8 cellular contexts compared by ENCODE assay signal in genomic region chr9:113379829-113380210, GRCh38. TPM values are rescaled to one million over a fixed set of nuclear protein-coding genes. Genes with fewer than 3 reads are reported as not detected.
A peak's percentile ranks its signal among the peaks of the same experiment; 100 is the strongest.
DNase-seq lines count a peak whose midpoint lies in the region; ATAC-seq, FAIRE-seq and TF ChIP-seq lines count a peak whose summit lies in the region.
"Not testable (repeated sequence)": the region's sequence is repeated elsewhere in the genome, so short reads cannot be mapped to it uniquely, and the experiment has no call there.
"Had no signal": no experiment of that assay in that cellular context is flagged by ENCODE, and none has a peak within 500 bp of the region (broad histone marks: within the 10 kb centered on the region; RNA-seq: fewer than 3 reads in every experiment).

No MANE protein-coding gene starts in this region.

- peaks cover 75% of the 10 kb centered on the region for H3K4me1 ChIP-seq in body of pancreas
- peaks cover 86% of the 10 kb centered on the region for H3K4me1 ChIP-seq in HepG2 (ENCODE audit: insufficient read depth, low read length)
- not testable (repeated sequence) for H3K4me1 ChIP-seq in small intestine (ENCODE audit: control insufficient read depth in 2 of 2, insufficient read depth in 1 of 2, low read depth in 1 of 2, low read length in 1 of 2)
- peaks cover 3 to 53% (median 35%) of the 10 kb centered on the region in 4 donors for H3K4me1 ChIP-seq in transverse colon

- not testable (repeated sequence) for H3K36me3 ChIP-seq in body of pancreas (replicated peaks in 1 of 2; ENCODE audit: insufficient read depth in 1 of 2, low read depth in 2 of 2); HepG2 (replicated peaks in 1 of 2; ENCODE audit: control insufficient read depth in 1 of 2, insufficient read depth in 2 of 2, low read length in 2 of 2); small intestine (ENCODE audit: control insufficient read depth in 2 of 2, insufficient read depth in 2 of 2, low read length in 2 of 2); transverse colon

- H4K20me1 ChIP-seq in HepG2 (ENCODE audit: insufficient read depth, low read length): not testable (repeated sequence)

- H3K9me3 Mint-ChIP-seq in IgD-negative memory B cell, nephron progenitor cell: not testable (repeated sequence)

- TF ChIP-seq CTCF in body of pancreas (IDR thresholded peaks at IDR 0.05); HepG2 (CRISPR knock-in tag; IDR thresholded peaks at IDR 0.05); nephron progenitor cell (IDR thresholded peaks at IDR 0.05); transverse colon (IDR thresholded peaks at IDR 0.05): not testable (repeated sequence)

- FAIRE-seq in HepG2 (lab: Jason Lieb, UNC); small intestine (lab: Jason Lieb, UNC): not testable (repeated sequence)

- POLR2A ChIA-PET in HepG2 (lab: Yijun Ruan, JAX): interaction anchor here (0.9 to 1.3 kb wide), 3 partner anchors 8 to 19 kb away, joined by 3 to 4 read pairs (median 4); no protein-coding TSS in a partner anchor

- peak; percentile 24 for DNase-seq in OCI-M1 (lab: John Stamatoyannopoulos, UW)
- DNase-seq in body of pancreas; HepG2 (ENCODE audit: low spot score); nephron progenitor cell; small intestine; transverse colon: not testable (repeated sequence)

- H3K9me3 ChIP-seq in body of pancreas; HepG2 (ENCODE audit: low read length); small intestine (ENCODE audit: control insufficient read depth, low read depth); transverse colon: not testable (repeated sequence)

- not testable (repeated sequence) for ATAC-seq in body of pancreas, HepG2

- WGBS in body of pancreas, 2 donors: 50 to 51% methylated on average over 2 of the region's 2 CpGs
- WGBS in HepG2 (ENCODE audit: low lambda C conversion rate): 2% methylated on average over 2 of the region's 2 CpGs
- 17 to 61% (median 53%) methylated on average over 2 of the region's 2 CpGs for WGBS in small intestine, 3 donors
- 53 to 75% methylated on average over 2 of the region's 2 CpGs for WGBS in transverse colon (ENCODE audit: low coverage in 1 of 2), 2 donors

- H2AFZ ChIP-seq in HepG2 (ENCODE audit: low read length): not testable (repeated sequence)

- not testable (repeated sequence) for BruUV-seq in HepG2 (replicated peaks; lab: Mats Ljungman, UMichigan)

- TF ChIP-seq RAD21 in HepG2 (CRISPR knock-in tag; IDR thresholded peaks at IDR 0.05): not testable (repeated sequence)

- peak overlapping the region; percentile 91 for H3K4me2 ChIP-seq in HepG2 (ENCODE audit: low read depth, low read length)

- peak overlapping the region; percentile 72 to 99 (median 98) for H3K27ac ChIP-seq in body of pancreas
- peak overlapping the region; percentile 83 for H3K27ac ChIP-seq in HepG2 (ENCODE audit: extremely low read length, insufficient read depth, low read length)
- peak overlapping the region; percentile 33 to 63 for H3K27ac ChIP-seq in small intestine (ENCODE audit: low read depth in 1 of 2, low read length in 1 of 2)
- peak overlapping the region; percentile 86 to 91 (median 88) for H3K27ac ChIP-seq in transverse colon

- H3K4me1 Mint-ChIP-seq in IgD-negative memory B cell (peaks cover 10 to 20% (median 18%) of the 10 kb centered on the region in 3 donors), nephron progenitor cell (peaks cover 30% of the 10 kb centered on the region)

- not testable (repeated sequence) for H3K27me3 ChIP-seq in body of pancreas; HepG2 (ENCODE audit: control insufficient read depth in 1 of 2, insufficient read depth in 2 of 2, low read length in 2 of 2); small intestine (ENCODE audit: control insufficient read depth in 2 of 2, insufficient read depth in 2 of 2, low read length in 2 of 2); transverse colon

- not testable (repeated sequence) for H3K4me3 ChIP-seq in body of pancreas; small intestine (ENCODE audit: low read depth in 1 of 2, low read length in 2 of 2); transverse colon
- H3K4me3 ChIP-seq in HepG2 (replicated peaks in 1 of 3; ENCODE audit: insufficient read depth in 1 of 3, low read depth in 2 of 3, low read length in 3 of 3): peak overlapping the region in 2 of 3 experiments; percentile 25 to 43; a peak in 2 of 6 replicates

- H3K4me3 Mint-ChIP-seq in IgD-negative memory B cell: peak overlapping the region in 1 of 4 donors; percentile 50
- not testable (repeated sequence) for H3K4me3 Mint-ChIP-seq in nephron progenitor cell

- in situ Hi-C loops in HepG2 (cut with HindIII; ENCODE audit: extremely low pct_ligation_motif_present, low pct_unique_long_range_greater_than_20kb); transverse colon (cut with MboI; ENCODE audit: low pct_ligation_motif_present in 1 of 4, low pct_unique_long_range_greater_than_20kb in 1 of 4, low sequenced_read_pairs in 3 of 4): not testable (repeated sequence)

- H3K27ac Mint-ChIP-seq in IgD-negative memory B cell: peak overlapping the region in 2 of 3 donors; percentile 22 to 93
- peak overlapping the region; percentile 43 for H3K27ac Mint-ChIP-seq in nephron progenitor cell

- CTCF ChIA-PET in HepG2 (lab: Yijun Ruan, JAX; ENCODE audit: low intra/inter-chr PET ratio, low total read pairs): not testable (repeated sequence)

- peaks cover 15% of the 10 kb centered on the region for H3K79me2 ChIP-seq in HepG2 (ENCODE audit: insufficient read depth, low read length)

- peak overlapping the region; percentile 39; the same call in 1 of the 2 replicates for H3K9ac ChIP-seq in HepG2 (ENCODE audit: insufficient read depth, low read depth, low read length)

- H3K27me3 Mint-ChIP-seq in IgD-negative memory B cell; nephron progenitor cell (ENCODE audit: low read depth, poor library complexity): not testable (repeated sequence)

- intact Hi-C loops in body of pancreas (cut with DNase I); HepG2 (cut with micrococcal nuclease; ENCODE audit: unreplicated experiment); transverse colon (cut with DNase I; ENCODE audit: low total_unique reads): not testable (repeated sequence)

- TF ChIP-seq EP300 in HepG2 (IDR thresholded peaks at IDR 0.05; ENCODE audit: low read depth in 2 of 2, low read length in 2 of 2); HepG2 (CRISPR knock-in tag; IDR thresholded peaks at IDR 0.05; ENCODE audit: borderline replicate concordance); transverse colon (IDR thresholded peaks at IDR 0.05; ENCODE audit: low read depth): not testable (repeated sequence)

- not testable (repeated sequence) for TF ChIP-seq POLR2A in body of pancreas (IDR thresholded peaks at IDR 0.05); HepG2 (IDR thresholded peaks at IDR 0.05; ENCODE audit: insufficient read depth in 1 of 2, low read depth in 2 of 2, low read length in 2 of 2); transverse colon (IDR thresholded peaks at IDR 0.05)

- H3K36me3 Mint-ChIP-seq in IgD-negative memory B cell; nephron progenitor cell (ENCODE audit: low read depth): not testable (repeated sequence)

RNA-seq across cellular contexts. Expression of gene HDHD3, which starts 3.0 kb away (rescaled TPM):
- polyA plus RNA-seq in IgD-negative memory B cell (48.0 TPM), HepG2 (2011; rRNA removed) (38.5 and 52.1 TPM in 2 replicates), small intestine (100 to 1,000 TPM in 2 of 3 donors, 10 to 100 TPM in 1; 96.9 to 370 (median 249) TPM)
- total RNA-seq in body of pancreas (10 to 100 TPM; 38.9 to 51.9 TPM), HepG2 (2016; rRNA removed; fragmentation: Illumina TruSeq; extraction: Trizol) (23.0 and 23.1 TPM in 2 replicates), transverse colon (100 to 1,000 TPM; 156 to 269 (median 237) TPM)
- 9.0 and 12.1 TPM in 2 replicates for total RNA-seq in HepG2 (2016; cell fraction: cytosol; rRNA removed; fragmentation: Illumina TruSeq; extraction: Trizol; ENCODE audit: low read depth)
- total RNA-seq in HepG2 (2016; cell fraction: insoluble cytoplasmic fraction; rRNA removed; fragmentation: Illumina TruSeq; extraction: Trizol): 24.5 and 26.6 TPM in 2 replicates
- total RNA-seq in HepG2 (2016; cell fraction: membrane; rRNA removed; fragmentation: Illumina TruSeq; extraction: Trizol): 14.8 and 21.9 TPM in 2 replicates
- 20.3 and 23.2 TPM in 2 replicates for total RNA-seq in HepG2 (2016; cell fraction: nucleus; rRNA removed; fragmentation: Illumina TruSeq; extraction: Trizol)
- 42.5 and 45.1 TPM in 2 replicates for polyA plus RNA-seq in HepG2 (2011; cell fraction: cytosol; rRNA removed)
- polyA plus RNA-seq in HepG2 (2011; cell fraction: nucleus; rRNA removed): 48.3 and 66.3 TPM in 2 replicates
- 22.4 and 28.2 TPM in 2 replicates for polyA plus RNA-seq in HepG2 (2012)
- polyA plus RNA-seq in HepG2 (2016; cell fraction: cytosol; fragmentation: Illumina TruSeq; extraction: Trizol; ENCODE audit: low read depth): 3.9 and 7.9 TPM in 2 replicates
- polyA plus RNA-seq in HepG2 (2016; cell fraction: insoluble cytoplasmic fraction; fragmentation: Illumina TruSeq; extraction: Trizol; ENCODE audit: low read depth): 21.1 and 26.6 TPM in 2 replicates
- 9.6 and 14.6 TPM in 2 replicates for polyA plus RNA-seq in HepG2 (2016; cell fraction: membrane; fragmentation: Illumina TruSeq; extraction: Trizol; ENCODE audit: low read depth)
- 59.1 and 62.1 TPM in 2 replicates for polyA plus RNA-seq in HepG2 (2016; cell fraction: nucleus; fragmentation: Illumina TruSeq; extraction: Trizol; ENCODE audit: insufficient read depth, low read depth)
- 23.3 and 44.1 TPM in 2 replicates for polyA minus RNA-seq in HepG2 (2011; rRNA and poly(A)+ RNA removed; ENCODE audit: low replicate concordance)
- polyA minus RNA-seq in HepG2 (2011; cell fraction: cytosol; rRNA and poly(A)+ RNA removed): 15.5 and 15.6 TPM in 2 replicates
- 18.0 and 26.0 TPM in 2 replicates for polyA minus RNA-seq in HepG2 (2011; cell fraction: nucleus; rRNA and poly(A)+ RNA removed)

RNA-seq across cellular contexts. Expression of gene ALAD, which starts 21.3 kb away (rescaled TPM):
- polyA plus RNA-seq in IgD-negative memory B cell (19.9 TPM), HepG2 (2011; rRNA removed) (30.1 and 40.5 TPM in 2 replicates), small intestine (10 to 100 TPM; 33.5 to 97.7 (median 41.3) TPM)
- total RNA-seq in body of pancreas (10 to 100 TPM; 42.5 to 44.1 TPM), HepG2 (2016; rRNA removed; fragmentation: Illumina TruSeq; extraction: Trizol) (21.8 and 23.0 TPM in 2 replicates), transverse colon (100 to 1,000 TPM in 1 of 4 donors, 10 to 100 TPM in 3; 18.5 to 107 (median 63.0) TPM)
- 5.0 and 5.9 TPM in 2 replicates for total RNA-seq in HepG2 (2016; cell fraction: cytosol; rRNA removed; fragmentation: Illumina TruSeq; extraction: Trizol; ENCODE audit: low read depth)
- total RNA-seq in HepG2 (2016; cell fraction: insoluble cytoplasmic fraction; rRNA removed; fragmentation: Illumina TruSeq; extraction: Trizol): 21.5 and 22.8 TPM in 2 replicates
- total RNA-seq in HepG2 (2016; cell fraction: membrane; rRNA removed; fragmentation: Illumina TruSeq; extraction: Trizol): 9.1 and 9.2 TPM in 2 replicates
- total RNA-seq in HepG2 (2016; cell fraction: nucleus; rRNA removed; fragmentation: Illumina TruSeq; extraction: Trizol): 16.1 and 20.0 TPM in 2 replicates
- polyA plus RNA-seq in HepG2 (2011; cell fraction: cytosol; rRNA removed): 15.7 and 16.1 TPM in 2 replicates
- polyA plus RNA-seq in HepG2 (2011; cell fraction: nucleus; rRNA removed): 75.9 and 98.7 TPM in 2 replicates
- polyA plus RNA-seq in HepG2 (2012): 48.3 and 58.9 TPM in 2 replicates
- 6.7 and 7.3 TPM in 2 replicates for polyA plus RNA-seq in HepG2 (2016; cell fraction: cytosol; fragmentation: Illumina TruSeq; extraction: Trizol; ENCODE audit: low read depth)
- polyA plus RNA-seq in HepG2 (2016; cell fraction: insoluble cytoplasmic fraction; fragmentation: Illumina TruSeq; extraction: Trizol; ENCODE audit: low read depth): 21.4 and 28.7 TPM in 2 replicates
- 8.7 and 9.0 TPM in 2 replicates for polyA plus RNA-seq in HepG2 (2016; cell fraction: membrane; fragmentation: Illumina TruSeq; extraction: Trizol; ENCODE audit: low read depth)
- 44.4 and 47.1 TPM in 2 replicates for polyA plus RNA-seq in HepG2 (2016; cell fraction: nucleus; fragmentation: Illumina TruSeq; extraction: Trizol; ENCODE audit: insufficient read depth, low read depth)
- polyA minus RNA-seq in HepG2 (2011; rRNA and poly(A)+ RNA removed; ENCODE audit: low replicate concordance): 22.4 and 56.5 TPM in 2 replicates
- 9.6 and 11.1 TPM in 2 replicates for polyA minus RNA-seq in HepG2 (2011; cell fraction: cytosol; rRNA and poly(A)+ RNA removed)
- 31.4 and 34.3 TPM in 2 replicates for polyA minus RNA-seq in HepG2 (2011; cell fraction: nucleus; rRNA and poly(A)+ RNA removed)

RNA-seq across cellular contexts. Expression of gene BSPRY, which starts 30.5 kb away (rescaled TPM):
- polyA plus RNA-seq in IgD-negative memory B cell (1.3 TPM), HepG2 (2011; rRNA removed) (0.26 and 0.37 TPM in 2 replicates), small intestine (10 to 100 TPM; 14.9 to 16.8 (median 15.8) TPM)
- total RNA-seq in body of pancreas (10 to 100 TPM; 27.0 to 47.0 TPM), HepG2 (2016; rRNA removed; fragmentation: Illumina TruSeq; extraction: Trizol) (0.09 and 0.13 TPM in 2 replicates), transverse colon (10 to 100 TPM in 3 of 4 donors, 1 to 10 TPM in 1; 9.0 to 36.8 (median 26.8) TPM)
- total RNA-seq in HepG2 (2016; cell fraction: cytosol; rRNA removed; fragmentation: Illumina TruSeq; extraction: Trizol; ENCODE audit: low read depth): 0.09 TPM in 1 of 2 replicates, not detected in the other
- 0.17 and 0.18 TPM in 2 replicates for total RNA-seq in HepG2 (2016; cell fraction: insoluble cytoplasmic fraction; rRNA removed; fragmentation: Illumina TruSeq; extraction: Trizol)
- 0.06 and 0.21 TPM in 2 replicates for total RNA-seq in HepG2 (2016; cell fraction: membrane; rRNA removed; fragmentation: Illumina TruSeq; extraction: Trizol)
- 0.19 and 0.22 TPM in 2 replicates for total RNA-seq in HepG2 (2016; cell fraction: nucleus; rRNA removed; fragmentation: Illumina TruSeq; extraction: Trizol)
- 0.31 and 0.40 TPM in 2 replicates for polyA plus RNA-seq in HepG2 (2011; cell fraction: cytosol; rRNA removed)
- 0.53 and 0.57 TPM in 2 replicates for polyA plus RNA-seq in HepG2 (2011; cell fraction: nucleus; rRNA removed)
- 0.20 and 0.25 TPM in 2 replicates for polyA plus RNA-seq in HepG2 (2012)
- 0.07 and 0.14 TPM in 2 replicates for polyA plus RNA-seq in HepG2 (2016; cell fraction: cytosol; fragmentation: Illumina TruSeq; extraction: Trizol; ENCODE audit: low read depth)
- polyA plus RNA-seq in HepG2 (2016; cell fraction: insoluble cytoplasmic fraction; fragmentation: Illumina TruSeq; extraction: Trizol; ENCODE audit: low read depth): 0.10 TPM in 1 of 2 replicates, not detected in the other
- polyA plus RNA-seq in HepG2 (2016; cell fraction: membrane; fragmentation: Illumina TruSeq; extraction: Trizol; ENCODE audit: low read depth): 0.08 and 0.09 TPM in 2 replicates
- polyA plus RNA-seq in HepG2 (2016; cell fraction: nucleus; fragmentation: Illumina TruSeq; extraction: Trizol; ENCODE audit: insufficient read depth, low read depth): 0.47 TPM in 1 of 2 replicates, not detected in the other
- polyA minus RNA-seq in HepG2 (2011; rRNA and poly(A)+ RNA removed; ENCODE audit: low replicate concordance): 0.12 TPM in 1 of 2 replicates, not detected in the other
- not detected in 2 replicates for polyA minus RNA-seq in HepG2 (2011; cell fraction: cytosol; rRNA and poly(A)+ RNA removed)
- 0.25 TPM in 1 of 2 replicates, not detected in the other for polyA minus RNA-seq in HepG2 (2011; cell fraction: nucleus; rRNA and poly(A)+ RNA removed)
- total RNA-seq: A172 had no signal

RNA-seq across cellular contexts. Expression of gene POLE3, which starts 30.7 kb away (rescaled TPM):
- polyA plus RNA-seq in IgD-negative memory B cell: 83.2 TPM
- total RNA-seq in body of pancreas: 10 to 100 TPM; 13.8 to 17.6 TPM
- 77.2 and 93.1 TPM in 2 replicates for total RNA-seq in HepG2 (2016; rRNA removed; fragmentation: Illumina TruSeq; extraction: Trizol)
- 16.4 and 16.7 TPM in 2 replicates for total RNA-seq in HepG2 (2016; cell fraction: cytosol; rRNA removed; fragmentation: Illumina TruSeq; extraction: Trizol; ENCODE audit: low read depth)
- total RNA-seq in HepG2 (2016; cell fraction: insoluble cytoplasmic fraction; rRNA removed; fragmentation: Illumina TruSeq; extraction: Trizol): 79.2 and 96.3 TPM in 2 replicates
- 47.2 and 48.0 TPM in 2 replicates for total RNA-seq in HepG2 (2016; cell fraction: membrane; rRNA removed; fragmentation: Illumina TruSeq; extraction: Trizol)
- 34.4 and 38.5 TPM in 2 replicates for total RNA-seq in HepG2 (2016; cell fraction: nucleus; rRNA removed; fragmentation: Illumina TruSeq; extraction: Trizol)
- polyA plus RNA-seq in HepG2 (2011; rRNA removed): 25.9 and 36.0 TPM in 2 replicates
- 23.9 and 28.7 TPM in 2 replicates for polyA plus RNA-seq in HepG2 (2011; cell fraction: cytosol; rRNA removed)
- polyA plus RNA-seq in HepG2 (2011; cell fraction: nucleus; rRNA removed): 30.3 and 34.7 TPM in 2 replicates
- 17.9 and 29.2 TPM in 2 replicates for polyA plus RNA-seq in HepG2 (2012)
- polyA plus RNA-seq in HepG2 (2016; cell fraction: cytosol; fragmentation: Illumina TruSeq; extraction: Trizol; ENCODE audit: low read depth): 15.0 and 17.3 TPM in 2 replicates
- 103 and 111 TPM in 2 replicates for polyA plus RNA-seq in HepG2 (2016; cell fraction: insoluble cytoplasmic fraction; fragmentation: Illumina TruSeq; extraction: Trizol; ENCODE audit: low read depth)
- polyA plus RNA-seq in HepG2 (2016; cell fraction: membrane; fragmentation: Illumina TruSeq; extraction: Trizol; ENCODE audit: low read depth): 40.3 and 43.4 TPM in 2 replicates
- polyA plus RNA-seq in HepG2 (2016; cell fraction: nucleus; fragmentation: Illumina TruSeq; extraction: Trizol; ENCODE audit: insufficient read depth, low read depth): 75.6 and 79.1 TPM in 2 replicates
- 17.7 and 85.1 TPM in 2 replicates for polyA minus RNA-seq in HepG2 (2011; rRNA and poly(A)+ RNA removed; ENCODE audit: low replicate concordance)
- polyA minus RNA-seq in HepG2 (2011; cell fraction: cytosol; rRNA and poly(A)+ RNA removed): 7.1 and 10.4 TPM in 2 replicates
- polyA minus RNA-seq in HepG2 (2011; cell fraction: nucleus; rRNA and poly(A)+ RNA removed): 12.1 and 14.3 TPM in 2 replicates
- 10 to 100 TPM; 15.7 to 43.8 (median 19.5) TPM for polyA plus RNA-seq in small intestine
- 10 to 100 TPM in 3 of 4 donors, 1 to 10 TPM in 1; 4.2 to 58.7 (median 24.4) TPM for total RNA-seq in transverse colon

RNA-seq across cellular contexts. Expression of gene C9orf43, which starts 30.7 kb away (rescaled TPM):
- polyA plus RNA-seq in IgD-negative memory B cell (not detected), HepG2 (2011; rRNA removed) (0.14 and 0.24 TPM in 2 replicates), small intestine (under 1 TPM in 2 of 3 donors, not detected in 1; 0.42 to 0.81 TPM)
- total RNA-seq in body of pancreas (1 to 10 TPM in 1 of 2 donors, not detected in 1; 1.6 TPM), HepG2 (2016; rRNA removed; fragmentation: Illumina TruSeq; extraction: Trizol) (0.18 and 0.31 TPM in 2 replicates), transverse colon (under 1 TPM in 1 of 4 donors, not detected in 3; 0.75 TPM)
- 1.0 and 1.1 TPM in 2 replicates for total RNA-seq in HepG2 (2016; cell fraction: cytosol; rRNA removed; fragmentation: Illumina TruSeq; extraction: Trizol; ENCODE audit: low read depth)
- 0.22 and 0.30 TPM in 2 replicates for total RNA-seq in HepG2 (2016; cell fraction: insoluble cytoplasmic fraction; rRNA removed; fragmentation: Illumina TruSeq; extraction: Trizol)
- 0.86 and 1.2 TPM in 2 replicates for total RNA-seq in HepG2 (2016; cell fraction: membrane; rRNA removed; fragmentation: Illumina TruSeq; extraction: Trizol)
- total RNA-seq in HepG2 (2016; cell fraction: nucleus; rRNA removed; fragmentation: Illumina TruSeq; extraction: Trizol): 0.31 and 0.34 TPM in 2 replicates
- 0.13 and 0.21 TPM in 2 replicates for polyA plus RNA-seq in HepG2 (2011; cell fraction: cytosol; rRNA removed)
- polyA plus RNA-seq in HepG2 (2011; cell fraction: nucleus; rRNA removed): 0.13 and 0.16 TPM in 2 replicates
- 0.16 and 0.21 TPM in 2 replicates for polyA plus RNA-seq in HepG2 (2012)
- 0.17 and 0.55 TPM in 2 replicates for polyA plus RNA-seq in HepG2 (2016; cell fraction: cytosol; fragmentation: Illumina TruSeq; extraction: Trizol; ENCODE audit: low read depth)
- 0.55 and 0.64 TPM in 2 replicates for polyA plus RNA-seq in HepG2 (2016; cell fraction: insoluble cytoplasmic fraction; fragmentation: Illumina TruSeq; extraction: Trizol; ENCODE audit: low read depth)
- 0.66 and 0.74 TPM in 2 replicates for polyA plus RNA-seq in HepG2 (2016; cell fraction: membrane; fragmentation: Illumina TruSeq; extraction: Trizol; ENCODE audit: low read depth)
- 0.22 and 0.23 TPM in 2 replicates for polyA plus RNA-seq in HepG2 (2016; cell fraction: nucleus; fragmentation: Illumina TruSeq; extraction: Trizol; ENCODE audit: insufficient read depth, low read depth)
- polyA minus RNA-seq in HepG2 (2011; rRNA and poly(A)+ RNA removed; ENCODE audit: low replicate concordance): 0.46 and 3.7 TPM in 2 replicates
- 0.26 and 0.30 TPM in 2 replicates for polyA minus RNA-seq in HepG2 (2011; cell fraction: cytosol; rRNA and poly(A)+ RNA removed)
- 0.77 and 0.99 TPM in 2 replicates for polyA minus RNA-seq in HepG2 (2011; cell fraction: nucleus; rRNA and poly(A)+ RNA removed)

Comparison
In these comparisons a context has a peak if more than half of its experiments do, and no peak if none do; other contexts are left out.
1. H3K27ac ChIP-seq: peak in every context shown above with its lines; median percentile 98 in body of pancreas; 88 in transverse colon; 83 in HepG2; 48 in small intestine.
2. RNA of gene BSPRY, which starts 30.5 kb away (total RNA-seq): 27.0 to 47.0 TPM in body of pancreas and 9.0 to 36.8 TPM in transverse colon; 0.06 to 0.22 TPM in HepG2; every median in the first group is over 4 times any median in the second.